Comparison of ENCODE assay signal across 13 cellular contexts in the genomic region with DNA sequence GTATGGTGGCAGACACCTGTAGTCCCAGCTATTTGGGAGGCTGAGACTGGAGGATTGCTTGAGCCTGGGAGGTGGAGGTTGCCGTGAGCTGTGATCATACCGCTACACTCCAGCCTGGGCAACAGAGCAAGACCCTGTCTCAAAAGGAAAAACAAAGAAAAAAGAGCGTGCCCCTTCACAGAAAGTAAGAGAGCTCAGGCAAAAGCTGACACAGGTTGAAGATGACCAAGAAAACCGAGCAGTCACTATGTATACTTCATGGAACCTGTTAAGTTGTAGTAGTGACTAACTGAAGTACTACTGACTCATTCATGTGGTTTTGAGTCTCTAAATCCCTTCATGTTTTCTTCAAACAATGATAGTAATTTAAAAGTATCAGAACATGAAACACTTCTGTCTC. TPM values are rescaled to one million over a fixed set of nuclear protein-coding genes. Genes with fewer than 3 reads are reported as not detected.
DNase-seq lines count a peak whose midpoint lies in the region; ATAC-seq lines count a peak whose summit lies in the region.
"Had no signal": no experiment of that assay in that cellular context is flagged by ENCODE, and none has a peak within 500 bp of the region (broad histone marks: within the 10 kb centered on the region; RNA-seq: fewer than 3 reads in every experiment).

No MANE protein-coding gene starts in this region.

- H3K4me1 Mint-ChIP-seq in activated T-cell treated with anti-CD3 and anti-CD28 coated beads, Interleukin-2, amount 50 U/mL, for 24 hours (ENCODE audit: low read depth): peaks cover 23% of the 10 kb centered on the region

- intact Hi-C loops in left ventricle myocardium superior (cut with micrococcal nuclease): no loop called here

- peak overlapping the region; percentile 42 for H3K27ac Mint-ChIP-seq in activated T-cell treated with anti-CD3 and anti-CD28 coated beads, Interleukin-2, amount 50 U/mL, for 24 hours

- no peaks in the 10 kb centered on the region for H3K9me3 Mint-ChIP-seq in activated T-cell treated with anti-CD3 and anti-CD28 coated beads, Interleukin-2, amount 50 U/mL, for 24 hours

- peaks cover 71% of the 10 kb centered on the region for H3K27me3 Mint-ChIP-seq in activated T-cell treated with anti-CD3 and anti-CD28 coated beads, Interleukin-2, amount 50 U/mL, for 24 hours

- peak overlapping the region; percentile 70 for H3K4me3 Mint-ChIP-seq in activated T-cell treated with anti-CD3 and anti-CD28 coated beads, Interleukin-2, amount 50 U/mL, for 24 hours

- peak; percentile 67 for ATAC-seq in esophagus mucosa
- ATAC-seq in stimulated activated naive CD8-positive, alpha-beta T cell treated with anti-CD3 and anti-CD28 coated beads, Interleukin-15, Interleukin-2, amounts not matched to agents 100 U/mL and 50 U/mL, for 24 hours: peak; percentile 75
- ATAC-seq in left ventricle myocardium superior: no peak

- no peak for DNase-seq in activated T-cell treated with anti-CD3 and anti-CD28 coated beads, Interleukin-2, amount 50 U/mL, for 24 hours
- no peak for DNase-seq in activated T-cell treated with anti-CD3 and anti-CD28 coated beads for 4 hours
- peak; percentile 40 for DNase-seq in RPMI7951 (ENCODE audit: low read depth)
- no peak for DNase-seq in stimulated activated naive CD8-positive, alpha-beta T cell treated with anti-CD3 and anti-CD28 coated beads, Interleukin-15, Interleukin-2, amounts not matched to agents 100 U/mL and 50 U/mL, for 24 hours
- no peak for DNase-seq in left ventricle myocardium superior
- no peak for DNase-seq in NCI-H774 (lab: John Stamatoyannopoulos, UW)
- no peak for DNase-seq in NCI-H128 (lab: John Stamatoyannopoulos, UW; ENCODE audit: unreplicated experiment)
- DNase-seq: activated CD4-positive, alpha-beta T cell treated with anti-CD3 and anti-CD28 coated beads, Interleukin-2, amount 50 U/mL, for 1 hour; heart right ventricle; lower lobe of right lung; NCI-H1436 treated with DMSO at 0.1 percent for 48 hours; testis had no signal

- no peaks in the 10 kb centered on the region for H3K36me3 Mint-ChIP-seq in activated T-cell treated with anti-CD3 and anti-CD28 coated beads, Interleukin-2, amount 50 U/mL, for 24 hours (ENCODE audit: low read depth)

RNA-seq across cellular contexts. Expression of a gene that starts 1.2 kb away (rescaled TPM):
- not detected in 2 replicates for total RNA-seq in RPMI7951 (2014; rRNA removed; shearing (Covaris generic))
- 1.3 TPM for total RNA-seq in esophagus mucosa
- 1.6 TPM for total RNA-seq in left ventricle myocardium superior

RNA-seq across cellular contexts. Expression of a gene that starts 19.0 kb away (rescaled TPM):
- 11.7 and 11.8 TPM in 2 replicates for total RNA-seq in RPMI7951 (2014; rRNA removed; shearing (Covaris generic))
- 23.3 TPM for total RNA-seq in esophagus mucosa
- total RNA-seq in left ventricle myocardium superior: 36.0 TPM

RNA-seq across cellular contexts. Expression of a gene that starts 47.1 kb away (rescaled TPM):
- total RNA-seq in RPMI7951 (2014; rRNA removed; shearing (Covaris generic)): 63.2 and 75.8 TPM in 2 replicates
- total RNA-seq in esophagus mucosa: 38.5 TPM
- total RNA-seq in left ventricle myocardium superior: 20.7 TPM
